ENCODE assay signal across 8 cellular contexts in genomic region chr22:20857838-20858614, GRCh38. TPM values are rescaled to one million over a fixed set of nuclear protein-coding genes. Genes with fewer than 3 reads are reported as not detected.
DNase-seq lines count a peak whose midpoint lies in the region; ATAC-seq, FAIRE-seq and TF ChIP-seq lines count a peak whose summit lies in the region.

No MANE protein-coding gene starts in this region.

- intact Hi-C loops in endothelial cell of umbilical vein (cut with micrococcal nuclease), result loop anchor here (1.0 kb wide), 2 partner anchors 59 to 74 kb away; partner anchors contain the start of gene CRKL

- TF ChIP-seq CTCF in endothelial cell of umbilical vein (IDR thresholded peaks at IDR 0.05; ENCODE audit: extremely low read depth in 1 of 2, insufficient read depth in 1 of 2, low read depth in 1 of 2, low read length in 2 of 2) (no peak), mesothelial cell of epicardium (IDR thresholded peaks at IDR 0.05; ENCODE audit: unreplicated experiment) (no peak)

- peaks cover 2% of the 10 kb centered on the region for H4K20me1 ChIP-seq in endothelial cell of umbilical vein (replicated peaks; ENCODE audit: control insufficient read depth, extremely low read depth, insufficient read depth, low read length)

- H3K4me2 ChIP-seq in endothelial cell of umbilical vein (ENCODE audit: insufficient read depth, low read length), result peak overlapping the region; percentile 92

- peak overlapping the region; percentile 76 for H3K27ac ChIP-seq in CD4-positive, CD25-positive, alpha-beta regulatory T cell (ENCODE audit: insufficient read depth, low read length, poor library complexity, severe bottlenecking)
- peak overlapping the region; percentile 50 for H3K27ac ChIP-seq in endothelial cell of umbilical vein (ENCODE audit: insufficient read depth, low read depth, low read length)

- no peaks in the 10 kb centered on the region for H3K9me1 ChIP-seq in endothelial cell of umbilical vein (replicated peaks; ENCODE audit: control insufficient read depth, extremely low read depth, insufficient read depth, low read length)

- dilution Hi-C loops in endothelial cell of umbilical vein (cut with MboI; ENCODE audit: extremely low pct_ligation_motif_present, low sequenced_read_pairs), result no loop called here

- no peaks in the 10 kb centered on the region for H3K27me3 Mint-ChIP-seq in CD4-positive, CD25-positive, alpha-beta regulatory T cell
- H3K27me3 Mint-ChIP-seq in mesothelial cell of epicardium (ENCODE audit: low read depth), result no peaks in the 10 kb centered on the region

- H3K9me3 ChIP-seq in CD4-positive, CD25-positive, alpha-beta regulatory T cell (ENCODE audit: control insufficient read depth in 2 of 2, low read length in 2 of 2), result no peaks in the 10 kb centered on the region
- H3K9me3 ChIP-seq in endothelial cell of umbilical vein (replicated peaks; ENCODE audit: control insufficient read depth, insufficient read depth, low read length), result no peaks in the 10 kb centered on the region

- peak overlapping the region; percentile 88 to 93 (median 90) for H3K27ac Mint-ChIP-seq in CD4-positive, CD25-positive, alpha-beta regulatory T cell
- H3K27ac Mint-ChIP-seq in mesothelial cell of epicardium, result peak overlapping the region; percentile 41

- no peaks in the 10 kb centered on the region for H3K9me3 Mint-ChIP-seq in CD4-positive, CD25-positive, alpha-beta regulatory T cell
- H3K9me3 Mint-ChIP-seq in mesothelial cell of epicardium, result no peaks in the 10 kb centered on the region

- H3K4me1 Mint-ChIP-seq in CD4-positive, CD25-positive, alpha-beta regulatory T cell, result peaks cover 35 to 75% (median 55%) of the 10 kb centered on the region in 4 donors
- peaks cover 35% of the 10 kb centered on the region for H3K4me1 Mint-ChIP-seq in mesothelial cell of epicardium

- H3K4me3 ChIP-seq in CD4-positive, CD25-positive, alpha-beta regulatory T cell (ENCODE audit: low read depth, low read length), result peak overlapping the region; percentile 75
- H3K4me3 ChIP-seq in endothelial cell of umbilical vein (replicated peaks in 1 of 3; ENCODE audit: insufficient read depth in 1 of 3, low read depth in 1 of 3, low read length in 3 of 3), result peak overlapping the region; percentile 46 to 79 (median 79)

- H3K4me1 ChIP-seq in CD4-positive, CD25-positive, alpha-beta regulatory T cell (ENCODE audit: control insufficient read depth, insufficient read depth, low read length, poor library complexity, severe bottlenecking), result peaks cover 49% of the 10 kb centered on the region
- peaks cover 17% of the 10 kb centered on the region for H3K4me1 ChIP-seq in endothelial cell of umbilical vein (ENCODE audit: control insufficient read depth, extremely low read depth, insufficient read depth, low read length)

- CTCF ChIA-PET in endothelial cell of umbilical vein (lab: Charles Lee), result no interaction called here

- H3K36me3 ChIP-seq in CD4-positive, CD25-positive, alpha-beta regulatory T cell (ENCODE audit: control insufficient read depth, insufficient read depth, low read length), result peaks cover 7% of the 10 kb centered on the region
- H3K36me3 ChIP-seq in endothelial cell of umbilical vein (ENCODE audit: control insufficient read depth in 2 of 2, extremely low read depth in 1 of 2, insufficient read depth in 2 of 2, low read length in 2 of 2), result peaks cover 0 to 7% of the 10 kb centered on the region in 2 experiments

- ATAC-seq in CD4-positive, CD25-positive, alpha-beta regulatory T cell (ENCODE audit: low read depth in 2 of 2), result peak; percentile 41 to 47
- ATAC-seq in GM19455 (IDR thresholded peaks at IDR 0.05; ENCODE audit: unreplicated experiment), result peak; percentile 39
- peak; percentile 35 for ATAC-seq in HG03571 (IDR thresholded peaks at IDR 0.05; ENCODE audit: unreplicated experiment)

- peak; percentile 88 for FAIRE-seq in endothelial cell of umbilical vein (lab: Jason Lieb, UNC)

- H3K4me3 Mint-ChIP-seq in CD4-positive, CD25-positive, alpha-beta regulatory T cell, result peak overlapping the region; percentile 88 to 95 (median 90)
- H3K4me3 Mint-ChIP-seq in mesothelial cell of epicardium, result peak overlapping the region; percentile 70

- H3K36me3 Mint-ChIP-seq in CD4-positive, CD25-positive, alpha-beta regulatory T cell, result peaks cover 7% of the 10 kb centered on the region
- H3K36me3 Mint-ChIP-seq in mesothelial cell of epicardium, result peaks cover 5% of the 10 kb centered on the region

- H3K79me2 ChIP-seq in endothelial cell of umbilical vein (ENCODE audit: control insufficient read depth, insufficient read depth, low read length), result peaks cover 46% of the 10 kb centered on the region

- H3K27me3 ChIP-seq in CD4-positive, CD25-positive, alpha-beta regulatory T cell (ENCODE audit: control insufficient read depth, insufficient read depth, low read length), result no peaks in the 10 kb centered on the region
- no peaks in the 10 kb centered on the region for H3K27me3 ChIP-seq in endothelial cell of umbilical vein (ENCODE audit: control insufficient read depth in 2 of 2, insufficient read depth in 2 of 2, low read length in 2 of 2)

- DNase-seq in CD4-positive, CD25-positive, alpha-beta regulatory T cell, result peak in 2 of 3 donors; percentile 78 to 88
- DNase-seq in NOMO-1 (lab: John Stamatoyannopoulos, UW; ENCODE audit: unreplicated experiment in 2 of 2) (peak; percentile 77 to 86), endothelial cell of umbilical vein (ENCODE audit: low read depth, low spot score) (peak; percentile 88), mesothelial cell of epicardium (ENCODE audit: low spot score in 2 of 2, unreplicated experiment in 2 of 2) (peak; percentile 81 to 89)
- peak; percentile 86 for DNase-seq in activated CD8-positive, alpha-beta memory T cell treated with anti-CD3 and anti-CD28 coated beads, Interleukin-2, amount 50 U/mL, for 4 hours
- peak; percentile 58 for DNase-seq in stimulated activated CD8-positive, alpha-beta memory T cell treated with anti-CD3 and anti-CD28 coated beads, Interleukin-15, amount 100 ng/mL, for 24 hours (ENCODE audit: low read depth)

- TF ChIP-seq POLR2A in endothelial cell of umbilical vein (IDR thresholded peaks at IDR 0.05; ENCODE audit: low read depth, low read length), result no peak

- POLR2A ChIA-PET in endothelial cell of umbilical vein (lab: Charles Lee), result no interaction called here

- peak overlapping the region; percentile 70 for H3K9ac ChIP-seq in endothelial cell of umbilical vein (replicated peaks; ENCODE audit: extremely low read depth, insufficient read depth, low read length)

- no TSS peak for BruUV-seq in endothelial cell of umbilical vein (replicated peaks; lab: Mats Ljungman, UMichigan)

- peak overlapping the region; percentile 81 for H2AFZ ChIP-seq in endothelial cell of umbilical vein (ENCODE audit: low read depth, low read length)

TF ChIP-seq in endothelial cell of umbilical vein, 7 proteins besides CTCF, POLR2A, EP300 and RAD21 (continues in another document):
- TF ChIP-seq POLR2AphosphoS5 (IDR thresholded peaks at IDR 0.05; ENCODE audit: insufficient read depth, low read depth, low read length) (no peak), MAX (IDR thresholded peaks at IDR 0.05; ENCODE audit: insufficient read depth, insufficient read length) (no peak), FOS (IDR thresholded peaks at IDR 0.05; ENCODE audit: borderline replicate concordance, insufficient read depth, low read length) (no peak), EZH2 (IDR thresholded peaks at IDR 0.05; ENCODE audit: borderline replicate concordance, low read depth, low read length, severe bottlenecking) (no peak), JUN (IDR thresholded peaks at IDR 0.05; ENCODE audit: borderline replicate concordance, insufficient read depth, insufficient read length, low read depth) (no peak)

RNA-seq across cellular contexts. Expression of gene PI4KA, which starts 0.6 kb away (rescaled TPM):
- total RNA-seq in CD4-positive, CD25-positive, alpha-beta regulatory T cell, result 182 TPM
- 10 to 100 TPM; 38.9 to 47.0 (median 41.9) TPM for polyA plus RNA-seq in CD4-positive, CD25-positive, alpha-beta regulatory T cell
- total RNA-seq in endothelial cell of umbilical vein (51.4 and 56.4 TPM in 2 replicates), mesothelial cell of epicardium (108 to 110 TPM (median 109 TPM) in 3 replicates)
- 28.9 and 30.1 TPM in 2 replicates for polyA plus RNA-seq in endothelial cell of umbilical vein
- polyA plus RNA-seq in endothelial cell of umbilical vein (2011; cell fraction: cytosol; rRNA removed), result 26.0 and 26.8 TPM in 2 replicates
- polyA plus RNA-seq in endothelial cell of umbilical vein (2011; cell fraction: nucleus; rRNA removed), result 85.0 and 101 TPM in 2 replicates
- 21.0 and 21.4 TPM in 2 replicates for polyA plus RNA-seq in endothelial cell of umbilical vein (2012)
- 61.4 and 70.0 TPM in 2 replicates for polyA minus RNA-seq in endothelial cell of umbilical vein
- 20.0 TPM for polyA minus RNA-seq in endothelial cell of umbilical vein (2011; cell fraction: cytosol; rRNA and poly(A)+ RNA removed)
- 100 and 110 TPM in 2 replicates for polyA minus RNA-seq in endothelial cell of umbilical vein (2011; cell fraction: nucleus; rRNA and poly(A)+ RNA removed)

RNA-seq across cellular contexts. Expression of gene SNAP29, which starts 0.8 kb away (rescaled TPM):
- total RNA-seq in CD4-positive, CD25-positive, alpha-beta regulatory T cell, result 23.1 TPM
- polyA plus RNA-seq in CD4-positive, CD25-positive, alpha-beta regulatory T cell, result 10 to 100 TPM; 20.1 to 34.0 (median 25.4) TPM
- total RNA-seq in endothelial cell of umbilical vein (26.7 and 27.0 TPM in 2 replicates), mesothelial cell of epicardium (15.0 to 18.9 TPM (median 15.1 TPM) in 3 replicates)
- polyA plus RNA-seq in endothelial cell of umbilical vein, result 16.2 and 16.4 TPM in 2 replicates
- 28.3 and 29.0 TPM in 2 replicates for polyA plus RNA-seq in endothelial cell of umbilical vein (2011; cell fraction: cytosol; rRNA removed)
- polyA plus RNA-seq in endothelial cell of umbilical vein (2011; cell fraction: nucleus; rRNA removed), result 8.1 and 11.1 TPM in 2 replicates
- 25.1 and 27.0 TPM in 2 replicates for polyA plus RNA-seq in endothelial cell of umbilical vein (2012)
- polyA minus RNA-seq in endothelial cell of umbilical vein, result 11.9 and 17.5 TPM in 2 replicates
- polyA minus RNA-seq in endothelial cell of umbilical vein (2011; cell fraction: cytosol; rRNA and poly(A)+ RNA removed), result 5.4 TPM
- 4.2 and 5.3 TPM in 2 replicates for polyA minus RNA-seq in endothelial cell of umbilical vein (2011; cell fraction: nucleus; rRNA and poly(A)+ RNA removed)

RNA-seq across cellular contexts. Expression of gene CRKL, which starts 59.2 kb away (rescaled TPM):
- total RNA-seq in CD4-positive, CD25-positive, alpha-beta regulatory T cell, result 49.5 TPM
- polyA plus RNA-seq in CD4-positive, CD25-positive, alpha-beta regulatory T cell, result 10 to 100 TPM; 41.7 to 61.4 (median 57.0) TPM
- total RNA-seq in endothelial cell of umbilical vein (47.1 and 50.6 TPM in 2 replicates), mesothelial cell of epicardium (72.3 to 78.5 TPM (median 75.1 TPM) in 3 replicates)
- polyA plus RNA-seq in endothelial cell of umbilical vein, result 15.4 and 18.0 TPM in 2 replicates
- polyA plus RNA-seq in endothelial cell of umbilical vein (2011; cell fraction: cytosol; rRNA removed), result 17.3 and 19.3 TPM in 2 replicates
- 11.4 and 13.5 TPM in 2 replicates for polyA plus RNA-seq in endothelial cell of umbilical vein (2011; cell fraction: nucleus; rRNA removed)
- 20.8 and 27.2 TPM in 2 replicates for polyA plus RNA-seq in endothelial cell of umbilical vein (2012)
- 37.3 and 43.3 TPM in 2 replicates for polyA minus RNA-seq in endothelial cell of umbilical vein
- 12.2 TPM for polyA minus RNA-seq in endothelial cell of umbilical vein (2011; cell fraction: cytosol; rRNA and poly(A)+ RNA removed)
- 13.4 and 14.8 TPM in 2 replicates for polyA minus RNA-seq in endothelial cell of umbilical vein (2011; cell fraction: nucleus; rRNA and poly(A)+ RNA removed)

Comparison
In these comparisons a context has a peak if more than half of its experiments do, and no peak if none do; other contexts are left out.
1. Peak in every context shown above with its lines: DNase-seq, ATAC-seq, H3K4me3 ChIP-seq and H3K27ac ChIP-seq.